Comparison of ENCODE assay signal across 1 cellular context in the genomic region with DNA sequence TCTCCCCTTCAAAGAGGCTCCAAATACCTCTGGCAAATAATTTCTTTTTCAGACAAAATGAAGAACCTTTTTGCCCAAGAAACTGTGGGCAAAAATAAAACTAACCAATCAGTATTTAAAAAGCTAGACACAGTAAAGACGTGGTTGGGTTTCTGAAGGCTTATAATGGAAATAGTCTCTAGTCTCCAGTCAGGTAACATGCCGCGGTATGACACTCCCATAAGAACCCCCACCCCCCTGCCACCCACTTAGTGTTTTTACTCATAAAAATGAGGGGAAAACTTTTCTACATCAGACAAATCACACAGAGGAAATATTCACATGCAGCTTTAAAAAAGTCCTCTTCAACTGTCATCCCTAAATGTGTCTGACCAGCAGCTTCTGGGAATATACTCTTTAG.
TF ChIP-seq lines count a peak whose summit lies in the region.

No MANE protein-coding gene starts in this region.

TF ChIP-seq in GM23338, 12 proteins besides CTCF, POLR2A, EP300 and RAD21 (continued from another document):
- TF ChIP-seq, protein P1, sequence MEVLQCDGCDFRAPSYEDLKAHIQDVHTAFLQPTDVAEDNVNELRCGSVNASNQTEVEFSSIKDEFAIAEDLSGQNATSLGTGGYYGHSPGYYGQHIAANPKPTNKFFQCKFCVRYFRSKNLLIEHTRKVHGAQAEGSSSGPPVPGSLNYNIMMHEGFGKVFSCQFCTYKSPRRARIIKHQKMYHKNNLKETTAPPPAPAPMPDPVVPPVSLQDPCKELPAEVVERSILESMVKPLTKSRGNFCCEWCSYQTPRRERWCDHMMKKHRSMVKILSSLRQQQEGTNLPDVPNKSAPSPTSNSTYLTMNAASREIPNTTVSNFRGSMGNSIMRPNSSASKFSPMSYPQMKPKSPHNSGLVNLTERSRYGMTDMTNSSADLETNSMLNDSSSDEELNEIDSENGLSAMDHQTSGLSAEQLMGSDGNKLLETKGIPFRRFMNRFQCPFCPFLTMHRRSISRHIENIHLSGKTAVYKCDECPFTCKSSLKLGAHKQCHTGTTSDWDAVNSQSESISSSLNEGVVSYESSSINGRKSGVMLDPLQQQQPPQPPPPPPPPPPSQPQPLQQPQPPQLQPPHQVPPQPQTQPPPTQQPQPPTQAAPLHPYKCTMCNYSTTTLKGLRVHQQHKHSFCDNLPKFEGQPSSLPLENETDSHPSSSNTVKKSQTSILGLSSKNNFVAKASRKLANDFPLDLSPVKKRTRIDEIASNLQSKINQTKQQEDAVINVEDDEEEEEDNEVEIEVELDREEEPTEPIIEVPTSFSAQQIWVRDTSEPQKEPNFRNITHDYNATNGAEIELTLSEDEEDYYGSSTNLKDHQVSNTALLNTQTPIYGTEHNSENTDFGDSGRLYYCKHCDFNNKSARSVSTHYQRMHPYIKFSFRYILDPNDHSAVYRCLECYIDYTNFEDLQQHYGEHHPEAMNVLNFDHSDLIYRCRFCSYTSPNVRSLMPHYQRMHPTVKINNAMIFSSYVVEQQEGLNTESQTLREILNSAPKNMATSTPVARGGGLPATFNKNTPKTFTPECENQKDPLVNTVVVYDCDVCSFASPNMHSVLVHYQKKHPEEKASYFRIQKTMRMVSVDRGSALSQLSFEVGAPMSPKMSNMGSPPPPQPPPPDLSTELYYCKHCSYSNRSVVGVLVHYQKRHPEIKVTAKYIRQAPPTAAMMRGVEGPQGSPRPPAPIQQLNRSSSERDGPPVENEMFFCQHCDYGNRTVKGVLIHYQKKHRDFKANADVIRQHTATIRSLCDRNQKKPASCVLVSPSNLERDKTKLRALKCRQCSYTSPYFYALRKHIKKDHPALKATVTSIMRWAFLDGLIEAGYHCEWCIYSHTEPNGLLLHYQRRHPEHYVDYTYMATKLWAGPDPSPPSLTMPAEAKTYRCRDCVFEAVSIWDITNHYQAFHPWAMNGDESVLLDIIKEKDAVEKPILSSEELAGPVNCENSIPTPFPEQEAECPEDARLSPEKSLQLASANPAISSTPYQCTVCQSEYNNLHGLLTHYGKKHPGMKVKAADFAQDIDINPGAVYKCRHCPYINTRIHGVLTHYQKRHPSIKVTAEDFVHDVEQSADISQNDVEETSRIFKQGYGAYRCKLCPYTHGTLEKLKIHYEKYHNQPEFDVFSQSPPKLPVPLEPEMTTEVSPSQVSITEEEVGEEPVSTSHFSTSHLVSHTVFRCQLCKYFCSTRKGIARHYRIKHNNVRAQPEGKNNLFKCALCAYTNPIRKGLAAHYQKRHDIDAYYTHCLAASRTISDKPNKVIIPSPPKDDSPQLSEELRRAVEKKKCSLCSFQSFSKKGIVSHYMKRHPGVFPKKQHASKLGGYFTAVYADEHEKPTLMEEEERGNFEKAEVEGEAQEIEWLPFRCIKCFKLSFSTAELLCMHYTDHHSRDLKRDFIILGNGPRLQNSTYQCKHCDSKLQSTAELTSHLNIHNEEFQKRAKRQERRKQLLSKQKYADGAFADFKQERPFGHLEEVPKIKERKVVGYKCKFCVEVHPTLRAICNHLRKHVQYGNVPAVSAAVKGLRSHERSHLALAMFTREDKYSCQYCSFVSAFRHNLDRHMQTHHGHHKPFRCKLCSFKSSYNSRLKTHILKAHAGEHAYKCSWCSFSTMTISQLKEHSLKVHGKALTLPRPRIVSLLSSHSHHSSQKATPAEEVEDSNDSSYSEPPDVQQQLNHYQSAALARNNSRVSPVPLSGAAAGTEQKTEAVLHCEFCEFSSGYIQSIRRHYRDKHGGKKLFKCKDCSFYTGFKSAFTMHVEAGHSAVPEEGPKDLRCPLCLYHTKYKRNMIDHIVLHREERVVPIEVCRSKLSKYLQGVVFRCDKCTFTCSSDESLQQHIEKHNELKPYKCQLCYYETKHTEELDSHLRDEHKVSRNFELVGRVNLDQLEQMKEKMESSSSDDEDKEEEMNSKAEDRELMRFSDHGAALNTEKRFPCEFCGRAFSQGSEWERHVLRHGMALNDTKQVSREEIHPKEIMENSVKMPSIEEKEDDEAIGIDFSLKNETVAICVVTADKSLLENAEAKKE (CRISPR knock-in tag; IDR thresholded peaks at IDR 0.05), result no peak
- TF ChIP-seq, protein P2, sequence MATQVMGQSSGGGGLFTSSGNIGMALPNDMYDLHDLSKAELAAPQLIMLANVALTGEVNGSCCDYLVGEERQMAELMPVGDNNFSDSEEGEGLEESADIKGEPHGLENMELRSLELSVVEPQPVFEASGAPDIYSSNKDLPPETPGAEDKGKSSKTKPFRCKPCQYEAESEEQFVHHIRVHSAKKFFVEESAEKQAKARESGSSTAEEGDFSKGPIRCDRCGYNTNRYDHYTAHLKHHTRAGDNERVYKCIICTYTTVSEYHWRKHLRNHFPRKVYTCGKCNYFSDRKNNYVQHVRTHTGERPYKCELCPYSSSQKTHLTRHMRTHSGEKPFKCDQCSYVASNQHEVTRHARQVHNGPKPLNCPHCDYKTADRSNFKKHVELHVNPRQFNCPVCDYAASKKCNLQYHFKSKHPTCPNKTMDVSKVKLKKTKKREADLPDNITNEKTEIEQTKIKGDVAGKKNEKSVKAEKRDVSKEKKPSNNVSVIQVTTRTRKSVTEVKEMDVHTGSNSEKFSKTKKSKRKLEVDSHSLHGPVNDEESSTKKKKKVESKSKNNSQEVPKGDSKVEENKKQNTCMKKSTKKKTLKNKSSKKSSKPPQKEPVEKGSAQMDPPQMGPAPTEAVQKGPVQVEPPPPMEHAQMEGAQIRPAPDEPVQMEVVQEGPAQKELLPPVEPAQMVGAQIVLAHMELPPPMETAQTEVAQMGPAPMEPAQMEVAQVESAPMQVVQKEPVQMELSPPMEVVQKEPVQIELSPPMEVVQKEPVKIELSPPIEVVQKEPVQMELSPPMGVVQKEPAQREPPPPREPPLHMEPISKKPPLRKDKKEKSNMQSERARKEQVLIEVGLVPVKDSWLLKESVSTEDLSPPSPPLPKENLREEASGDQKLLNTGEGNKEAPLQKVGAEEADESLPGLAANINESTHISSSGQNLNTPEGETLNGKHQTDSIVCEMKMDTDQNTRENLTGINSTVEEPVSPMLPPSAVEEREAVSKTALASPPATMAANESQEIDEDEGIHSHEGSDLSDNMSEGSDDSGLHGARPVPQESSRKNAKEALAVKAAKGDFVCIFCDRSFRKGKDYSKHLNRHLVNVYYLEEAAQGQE (IDR thresholded peaks at IDR 0.05; ENCODE audit: unreplicated experiment), result no peak
- no peak for TF ChIP-seq JUNB (IDR thresholded peaks at IDR 0.05; ENCODE audit: unreplicated experiment)
